In the genomic region with DNA sequence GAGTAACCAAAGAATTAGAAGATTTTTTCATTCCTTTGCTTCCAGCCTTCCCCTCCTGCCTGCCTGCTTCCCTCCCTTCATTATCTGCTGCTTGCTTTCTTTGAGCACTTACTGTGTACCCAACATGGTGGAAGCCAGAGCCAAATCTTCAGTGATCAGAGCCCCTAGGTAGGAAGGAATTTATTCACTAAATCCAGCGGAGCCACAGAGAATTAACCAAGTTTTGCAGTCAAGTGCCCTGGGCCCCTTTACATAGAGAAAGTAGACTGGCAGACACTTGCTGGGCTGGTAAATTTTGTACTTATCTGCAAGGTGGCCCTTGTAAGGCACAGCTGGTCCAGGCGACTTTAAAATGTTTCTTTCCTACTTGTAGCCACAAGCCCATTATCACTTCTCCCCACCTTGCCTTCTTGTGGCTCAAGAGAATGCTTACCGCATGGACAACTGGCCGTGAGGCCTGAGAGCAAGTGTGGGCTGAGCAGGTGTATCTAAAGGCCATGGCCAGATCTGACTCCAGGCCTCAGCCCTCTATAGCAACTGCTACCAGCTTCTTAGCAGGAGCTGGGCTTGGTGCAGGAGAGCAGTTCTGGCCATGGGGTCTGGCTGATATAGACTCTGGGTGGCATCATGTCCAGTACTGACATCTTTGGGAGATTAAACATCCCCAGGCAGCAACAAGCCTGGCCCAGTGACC, we compare ENCODE assay signal across 1 cellular context.
TF ChIP-seq lines count a peak whose summit lies in the region.

No MANE protein-coding gene starts in this region.

TF ChIP-seq in HEK293, 187 proteins besides CTCF, POLR2A, EP300 and RAD21:
- no peak for TF ChIP-seq ZNF558 (tag by site-specific recombination; IDR thresholded peaks at IDR 0.05)
- TF ChIP-seq OVOL3 (tag by site-specific recombination; IDR thresholded peaks at IDR 0.05): no peak
- TF ChIP-seq ZNF248 (tag by site-specific recombination; IDR thresholded peaks at IDR 0.05): no peak
- TF ChIP-seq HOXC10 (CRISPR knock-in tag; IDR thresholded peaks at IDR 0.05): no peak
- TF ChIP-seq, protein P1, sequence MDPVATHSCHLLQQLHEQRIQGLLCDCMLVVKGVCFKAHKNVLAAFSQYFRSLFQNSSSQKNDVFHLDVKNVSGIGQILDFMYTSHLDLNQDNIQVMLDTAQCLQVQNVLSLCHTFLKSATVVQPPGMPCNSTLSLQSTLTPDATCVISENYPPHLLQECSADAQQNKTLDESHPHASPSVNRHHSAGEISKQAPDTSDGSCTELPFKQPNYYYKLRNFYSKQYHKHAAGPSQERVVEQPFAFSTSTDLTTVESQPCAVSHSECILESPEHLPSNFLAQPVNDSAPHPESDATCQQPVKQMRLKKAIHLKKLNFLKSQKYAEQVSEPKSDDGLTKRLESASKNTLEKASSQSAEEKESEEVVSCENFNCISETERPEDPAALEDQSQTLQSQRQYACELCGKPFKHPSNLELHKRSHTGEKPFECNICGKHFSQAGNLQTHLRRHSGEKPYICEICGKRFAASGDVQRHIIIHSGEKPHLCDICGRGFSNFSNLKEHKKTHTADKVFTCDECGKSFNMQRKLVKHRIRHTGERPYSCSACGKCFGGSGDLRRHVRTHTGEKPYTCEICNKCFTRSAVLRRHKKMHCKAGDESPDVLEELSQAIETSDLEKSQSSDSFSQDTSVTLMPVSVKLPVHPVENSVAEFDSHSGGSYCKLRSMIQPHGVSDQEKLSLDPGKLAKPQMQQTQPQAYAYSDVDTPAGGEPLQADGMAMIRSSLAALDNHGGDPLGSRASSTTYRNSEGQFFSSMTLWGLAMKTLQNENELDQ (tag by site-specific recombination; IDR thresholded peaks at IDR 0.05; ENCODE audit: low read depth): no peak
- TF ChIP-seq GLIS1 (tag by site-specific recombination; IDR thresholded peaks at IDR 0.05): peak; percentile 37
- TF ChIP-seq BCL11A (tag by site-specific recombination; IDR thresholded peaks at IDR 0.05; ENCODE audit: low read depth): no peak
- no peak for TF ChIP-seq MEIS1 (CRISPR knock-in tag; IDR thresholded peaks at IDR 0.05; ENCODE audit: borderline replicate concordance)
